8 cellular contexts compared by ENCODE assay signal in genomic region chr6:111591370-111591900, GRCh38. TPM values are rescaled to one million over a fixed set of nuclear protein-coding genes. Genes with fewer than 3 reads are reported as not detected.
DNase-seq lines count a peak whose midpoint lies in the region; ATAC-seq and TF ChIP-seq lines count a peak whose summit lies in the region.

No MANE protein-coding gene starts in this region.

- H3K27me3 ChIP-seq in adrenal gland = no peaks in the 10 kb centered on the region
- no peaks in the 10 kb centered on the region for H3K27me3 ChIP-seq in tibial nerve

- H3K9me3 ChIP-seq in adrenal gland (replicated peaks in 1 of 3) = no peaks in the 10 kb centered on the region
- no peaks in the 10 kb centered on the region for H3K9me3 ChIP-seq in tibial nerve

- peaks cover 28% of the 10 kb centered on the region for H3K36me3 Mint-ChIP-seq in activated T-cell treated with anti-CD3 and anti-CD28 coated beads, Interleukin-2, amount 50 U/mL, for 4 hours (ENCODE audit: insufficient read depth)

- ATAC-seq in GM19455 (IDR thresholded peaks at IDR 0.05; ENCODE audit: unreplicated experiment) = no peak
- ATAC-seq in activated T-cell treated with anti-CD3 and anti-CD28 coated beads, Interleukin-2, amount 50 U/mL, for 4 hours = no peak

- H3K4me3 Mint-ChIP-seq in activated T-cell treated with anti-CD3 and anti-CD28 coated beads, Interleukin-2, amount 50 U/mL, for 4 hours = no peak overlapping the region

- 22 to 61% (median 42%) methylated on average over 6 to 12 of the region's 12 CpGs for WGBS in adrenal gland, 4 donors
- 78 to 81% methylated on average over 11 to 12 of the region's 12 CpGs for WGBS in tibial nerve, 2 donors

- peak in 1 of 2 donors; percentile 83 for TF ChIP-seq EP300 in tibial nerve (IDR thresholded peaks at IDR 0.05)

- TF ChIP-seq CTCF in adrenal gland (IDR thresholded peaks at IDR 0.05) = no peak
- TF ChIP-seq CTCF in tibial nerve (IDR thresholded peaks at IDR 0.05) = no peak

- H3K4me1 ChIP-seq in adrenal gland (replicated peaks in 1 of 2) (peaks cover 24 to 75% of the 10 kb centered on the region in 2 donors), tibial nerve (peaks cover 0 to 42% (median 10%) of the 10 kb centered on the region in 4 donors)

- DNase-seq in HT1080 (ENCODE audit: low read depth) = peak; percentile 99
- DNase-seq in adrenal gland = peak; percentile 93 to 99 (median 98)
- peak; percentile 96 for DNase-seq in kidney glomerular epithelial cell (lab: John Stamatoyannopoulos, UW)
- DNase-seq in tibial nerve (ENCODE audit: low spot score in 2 of 2) = peak; percentile 87 to 95
- DNase-seq in NK-92 treated with Interleukin-12 subunit alpha and Interleukin-12 subunit beta, amount 100 ng/mL, for 24 hours (lab: John Stamatoyannopoulos, UW) = no peak
- no peak for DNase-seq in activated T-cell treated with anti-CD3 and anti-CD28 coated beads, Interleukin-2, amount 50 U/mL, for 4 hours
- DNase-seq in NCI-H1105 treated with DMSO at 0.1 percent for 48 hours (lab: John Stamatoyannopoulos, UW) = no peak

- TF ChIP-seq POLR2A in adrenal gland (IDR thresholded peaks at IDR 0.05) = peak in 1 of 2 donors; percentile 88
- no peak for TF ChIP-seq POLR2A in tibial nerve (IDR thresholded peaks at IDR 0.05)

- H3K4me3 ChIP-seq in adrenal gland (peak overlapping the region in 1 of 4 donors; percentile 5), tibial nerve (no peak overlapping the region)

- peaks cover 25% of the 10 kb centered on the region for H3K4me1 Mint-ChIP-seq in activated T-cell treated with anti-CD3 and anti-CD28 coated beads, Interleukin-2, amount 50 U/mL, for 4 hours (ENCODE audit: low read depth)

- intact Hi-C loops in adrenal gland (cut with DNase I) = no loop called here

- no peaks in the 10 kb centered on the region for H3K36me3 ChIP-seq in adrenal gland (replicated peaks in 1 of 2)
- peaks cover 0 to under 1% (median 0%) of the 10 kb centered on the region in 3 donors for H3K36me3 ChIP-seq in tibial nerve

- H3K27ac ChIP-seq in adrenal gland (peak overlapping the region; percentile 72 to 93 (median 93)), tibial nerve (peak overlapping the region in 3 of 4 donors; percentile 68 to 69 (median 68))

- H3K9me3 Mint-ChIP-seq in activated T-cell treated with anti-CD3 and anti-CD28 coated beads, Interleukin-2, amount 50 U/mL, for 4 hours = no peaks in the 10 kb centered on the region

- H3K27me3 Mint-ChIP-seq in activated T-cell treated with anti-CD3 and anti-CD28 coated beads, Interleukin-2, amount 50 U/mL, for 4 hours (ENCODE audit: low read depth) = no peaks in the 10 kb centered on the region

RNA-seq across cellular contexts. Expression of gene TRAF3IP2, which starts 14.2 kb away (rescaled TPM):
- 18.3 and 34.9 TPM in 2 replicates for total RNA-seq in HT1080 (2014; rRNA removed; shearing (Covaris generic))
- 26.1 and 32.1 TPM in 2 replicates for polyA plus RNA-seq in HT1080 (2015; cell fraction: cytosol; rRNA removed)
- 21.1 and 25.0 TPM in 2 replicates for polyA plus RNA-seq in HT1080 (2015; cell fraction: nucleus; rRNA removed)
- total RNA-seq in adrenal gland (10 to 100 TPM; 35.7 to 53.7 (median 46.2) TPM), tibial nerve (10 to 100 TPM; 17.2 to 30.6 (median 19.7) TPM)
- polyA plus RNA-seq in adrenal gland = 10 to 100 TPM; 32.9 to 70.8 (median 56.9) TPM
- total RNA-seq in activated T-cell treated with anti-CD3 and anti-CD28 coated beads, Interleukin-2, amount 50 U/mL, for 4 hours = 10 to 100 TPM; 15.3 to 20.8 (median 19.3) TPM

Comparison
In these comparisons a context has a peak if more than half of its experiments do, and no peak if none do; other contexts are left out.
1. DNase-seq: peak in HT1080 (single experiment), adrenal gland (7 of 7), kidney glomerular epithelial cell (single experiment) and tibial nerve (2 of 2); none in NK-92 treated with Interleukin-12 subunit alpha and Interleukin-12 subunit beta, amount 100 ng/mL, for 24 hours (single experiment), activated T-cell treated with anti-CD3 and anti-CD28 coated beads, Interleukin-2, amount 50 U/mL, for 4 hours (single experiment) and NCI-H1105 treated with DMSO at 0.1 percent for 48 hours (single experiment).